17 cellular contexts compared by ENCODE assay signal in the genomic region with DNA sequence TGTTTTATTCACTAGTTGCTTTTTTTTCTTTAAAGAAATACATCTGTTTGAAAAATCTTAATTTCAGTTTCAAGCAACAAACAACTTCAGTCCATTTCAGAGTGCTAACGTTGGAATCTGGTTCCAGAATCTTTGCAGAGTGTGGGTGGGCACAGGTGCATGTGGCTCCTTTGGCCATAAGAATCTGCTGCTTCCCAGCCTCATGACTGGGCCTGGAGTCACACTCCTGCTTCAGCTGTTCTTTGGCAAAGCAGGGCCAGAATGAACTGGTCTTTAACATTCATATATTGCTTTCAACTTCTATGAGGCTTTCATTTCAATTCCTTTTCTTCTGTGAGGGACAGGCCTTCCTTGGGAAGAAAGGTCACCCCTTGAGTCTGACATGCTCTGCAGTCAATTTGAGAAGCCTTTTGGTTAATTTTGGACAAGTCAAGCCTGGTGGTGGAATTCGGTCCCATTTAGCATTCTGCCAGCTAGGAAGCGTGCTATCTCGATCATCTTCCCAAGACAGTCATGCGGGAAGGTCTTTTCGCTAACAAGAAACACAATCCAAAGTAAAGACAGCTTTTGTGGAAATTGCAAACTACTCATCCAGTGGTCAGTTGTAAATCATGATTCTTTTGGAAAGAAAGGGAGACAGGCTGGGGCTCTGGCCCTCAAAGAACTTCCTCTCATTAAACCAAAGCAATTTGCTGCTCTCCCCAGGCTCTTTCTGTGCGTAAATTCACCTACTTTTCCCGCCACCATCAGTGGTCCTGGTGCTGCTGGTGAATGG. TPM values are rescaled to one million over a fixed set of nuclear protein-coding genes. Genes with fewer than 3 reads are reported as not detected.
DNase-seq lines count a peak whose midpoint lies in the region; ATAC-seq and TF ChIP-seq lines count a peak whose summit lies in the region.
"Had no signal": no experiment of that assay in that cellular context is flagged by ENCODE, and none has a peak within 500 bp of the region (broad histone marks: within the 10 kb centered on the region; RNA-seq: fewer than 3 reads in every experiment).

No MANE protein-coding gene starts in this region.

- H3K36me3 Mint-ChIP-seq in Caco-2 (ENCODE audit: insufficient read depth, unreplicated experiment) = peaks cover 71% of the 10 kb centered on the region
- H3K36me3 Mint-ChIP-seq in activated T-helper 1 cell treated with anti-CD3 and anti-CD28 coated beads, Interleukin-12 subunit alpha, Interleukin-12 subunit beta, Interleukin-2, Interleukin-4 antibody, amounts not matched to agents 30 ng/mL and 10 ng/mL and 1 ng/mL, durations not matched to agents 14 hours and 24 hours and 36 hours (ENCODE audit: low read depth) = no peaks in the 10 kb centered on the region

- H3K4me3 Mint-ChIP-seq in Caco-2 (ENCODE audit: unreplicated experiment) = no peak overlapping the region
- no peak overlapping the region for H3K4me3 Mint-ChIP-seq in activated T-helper 1 cell treated with anti-CD3 and anti-CD28 coated beads, Interleukin-12 subunit alpha, Interleukin-12 subunit beta, Interleukin-2, Interleukin-4 antibody, amounts not matched to agents 30 ng/mL and 10 ng/mL and 1 ng/mL, durations not matched to agents 14 hours and 24 hours and 36 hours

- CTCF ChIA-PET in Caco-2 (lab: Charles Lee) = no interaction called here

- ATAC-seq in body of pancreas = no peak

- no peaks in the 10 kb centered on the region for H3K79me2 ChIP-seq in Karpas-422 (ENCODE audit: low read length)

- H3K27ac Mint-ChIP-seq in Caco-2 (ENCODE audit: unreplicated experiment) = peak overlapping the region; percentile 46
- no peak overlapping the region for H3K27ac Mint-ChIP-seq in activated T-helper 1 cell treated with anti-CD3 and anti-CD28 coated beads, Interleukin-12 subunit alpha, Interleukin-12 subunit beta, Interleukin-2, Interleukin-4 antibody, amounts not matched to agents 30 ng/mL and 10 ng/mL and 1 ng/mL, durations not matched to agents 14 hours and 24 hours and 36 hours

- H2AFZ ChIP-seq in Karpas-422 (ENCODE audit: low read length) = no peak overlapping the region

- H3K27me3 Mint-ChIP-seq in Caco-2 (ENCODE audit: insufficient read depth, unreplicated experiment) = no peaks in the 10 kb centered on the region
- peaks cover 3% of the 10 kb centered on the region for H3K27me3 Mint-ChIP-seq in activated T-helper 1 cell treated with anti-CD3 and anti-CD28 coated beads, Interleukin-12 subunit alpha, Interleukin-12 subunit beta, Interleukin-2, Interleukin-4 antibody, amounts not matched to agents 30 ng/mL and 10 ng/mL and 1 ng/mL, durations not matched to agents 14 hours and 24 hours and 36 hours (ENCODE audit: insufficient read depth)

- no TSS peak for BruUV-seq in Caco-2 (replicated peaks; lab: Mats Ljungman, UMichigan)

- no peak overlapping the region for H3K4me2 ChIP-seq in Karpas-422 (ENCODE audit: low read depth, low read length, poor library complexity, severe bottlenecking)

- no peaks in the 10 kb centered on the region for H3K9me3 Mint-ChIP-seq in Caco-2 (ENCODE audit: unreplicated experiment)
- H3K9me3 Mint-ChIP-seq in activated T-helper 1 cell treated with anti-CD3 and anti-CD28 coated beads, Interleukin-12 subunit alpha, Interleukin-12 subunit beta, Interleukin-2, Interleukin-4 antibody, amounts not matched to agents 30 ng/mL and 10 ng/mL and 1 ng/mL, durations not matched to agents 14 hours and 24 hours and 36 hours = no peaks in the 10 kb centered on the region

- WGBS in body of pancreas, 2 donors = 88 to 89% methylated on average over 8 of the region's 8 CpGs

- peak overlapping the region in 3 of 4 donors; percentile 52 to 76 (median 62) for H3K27ac ChIP-seq in body of pancreas
- peak overlapping the region; percentile 89 for H3K27ac ChIP-seq in layer of hippocampus (ENCODE audit: low read depth, low read length)
- H3K27ac ChIP-seq in Karpas-422 (ENCODE audit: low read length) = no peak overlapping the region
- H3K27ac ChIP-seq: RWPE1 had no signal

- no peak for TF ChIP-seq POLR2A in body of pancreas (IDR thresholded peaks at IDR 0.05)

- intact Hi-C loops in Caco-2 (cut with micrococcal nuclease; ENCODE audit: unreplicated experiment) = no loop called here
- intact Hi-C loops in body of pancreas (cut with DNase I) = no loop called here
- intact Hi-C loops in activated T-helper 1 cell treated with anti-CD3 and anti-CD28 coated beads, Interleukin-12 subunit alpha, Interleukin-12 subunit beta, Interleukin-2, Interleukin-4 antibody, amounts not matched to agents 30 ng/mL and 10 ng/mL and 1 ng/mL, durations not matched to agents 14 hours and 24 hours and 36 hours (cut with micrococcal nuclease) = no loop called here

- H3K27me3 ChIP-seq in Caco-2 (replicated peaks; ENCODE audit: control insufficient read depth, insufficient read depth, low read length) (no peaks in the 10 kb centered on the region), body of pancreas (no peaks in the 10 kb centered on the region), layer of hippocampus (ENCODE audit: control insufficient read depth, insufficient read depth, low read length) (no peaks in the 10 kb centered on the region), Karpas-422 (ENCODE audit: low read length) (no peaks in the 10 kb centered on the region)

- H3K9me3 ChIP-seq in Caco-2 = no peaks in the 10 kb centered on the region
- no peaks in the 10 kb centered on the region for H3K9me3 ChIP-seq in body of pancreas
- H3K9me3 ChIP-seq in Karpas-422 (ENCODE audit: low read length) = no peaks in the 10 kb centered on the region

- POLR2A ChIA-PET in Caco-2 (lab: Charles Lee) = no interaction called here

- peaks cover 43% of the 10 kb centered on the region for H3K4me1 Mint-ChIP-seq in Caco-2 (ENCODE audit: low read depth, unreplicated experiment)
- H3K4me1 Mint-ChIP-seq in activated T-helper 1 cell treated with anti-CD3 and anti-CD28 coated beads, Interleukin-12 subunit alpha, Interleukin-12 subunit beta, Interleukin-2, Interleukin-4 antibody, amounts not matched to agents 30 ng/mL and 10 ng/mL and 1 ng/mL, durations not matched to agents 14 hours and 24 hours and 36 hours (ENCODE audit: low read depth) = no peaks in the 10 kb centered on the region

- H3K36me3 ChIP-seq in Caco-2 (ENCODE audit: control insufficient read depth, insufficient read depth, low read length) (no peaks in the 10 kb centered on the region), body of pancreas (replicated peaks in 1 of 2; ENCODE audit: insufficient read depth in 1 of 2, low read depth in 2 of 2) (no peaks in the 10 kb centered on the region), Karpas-422 (ENCODE audit: insufficient read depth, low read length) (no peaks in the 10 kb centered on the region)

- no peaks in the 10 kb centered on the region for H4K20me1 ChIP-seq in Karpas-422 (ENCODE audit: insufficient read depth, low read depth, low read length)

- H3K4me3 ChIP-seq in Caco-2 (ENCODE audit: low read depth, low read length) (no peak overlapping the region), body of pancreas (no peak overlapping the region), Karpas-422 (ENCODE audit: low read length) (no peak overlapping the region)

- H3K4me1 ChIP-seq in Caco-2 (peaks cover 71% of the 10 kb centered on the region), body of pancreas (peaks cover 9% of the 10 kb centered on the region), Karpas-422 (ENCODE audit: low read length) (no peaks in the 10 kb centered on the region)

- DNase-seq in Caco-2 (no peak), body of pancreas (no peak), pons (ENCODE audit: low spot score) (peak; percentile 49), NCI-H2029 treated with DMSO at 0.1 percent for 48 hours (lab: John Stamatoyannopoulos, UW) (no peak), Karpas-422 (no peak), NCI-H446 (lab: John Stamatoyannopoulos, UW) (no peak)
- no peak for DNase-seq in activated T-helper 1 cell treated with anti-CD3 and anti-CD28 coated beads, Interleukin-12 subunit alpha, Interleukin-12 subunit beta, Interleukin-2, Interleukin-4 antibody, amounts not matched to agents 30 ng/mL and 10 ng/mL and 1 ng/mL, durations not matched to agents 14 hours and 24 hours and 36 hours (ENCODE audit: low spot score)
- DNase-seq: DMS 273 treated with DMSO at 0.1 percent for 48 hours, H7, MM.1S, NCI-H1092 treated with DMSO at 0.1 percent for 48 hours, NCI-H1694, NCI-H345, NCI-H69 had no signal

- H3K9ac ChIP-seq in Karpas-422 (ENCODE audit: low read length) = no peak overlapping the region

- TF ChIP-seq CTCF in Caco-2 (IDR thresholded peaks at IDR 0.05; ENCODE audit: insufficient read depth in 1 of 2, low read depth in 1 of 2, low read length in 1 of 2, severe bottlenecking in 1 of 2, unreplicated experiment in 1 of 2) (no peak), body of pancreas (IDR thresholded peaks at IDR 0.05) (no peak)

- no peaks in the 10 kb centered on the region for H3K9me2 ChIP-seq in Karpas-422 (replicated peaks; ENCODE audit: insufficient read depth, low read length)

RNA-seq across cellular contexts. Expression of a gene that starts 55.2 kb away (rescaled TPM):
- total RNA-seq in Caco-2 (2022) = 178 and 195 TPM in 2 replicates
- total RNA-seq in body of pancreas = 10 to 100 TPM; 11.2 to 18.5 TPM
- not detected in 2 replicates for total RNA-seq in activated T-helper 1 cell treated with anti-CD3 and anti-CD28 coated beads, Interleukin-12 subunit alpha, Interleukin-12 subunit beta, Interleukin-2, Interleukin-4 antibody, amounts not matched to agents 30 ng/mL and 10 ng/mL and 1 ng/mL, durations not matched to agents 14 hours and 24 hours and 36 hours
- total RNA-seq in Karpas-422 (2014; rRNA removed; shearing (Covaris generic); ENCODE audit: low replicate concordance) = not detected in 2 replicates
- total RNA-seq: A172 had no signal

Comparison
In these comparisons a context has a peak if more than half of its experiments do, and no peak if none do; other contexts are left out.
1. RNA of a gene that starts 55.2 kb away (total RNA-seq): 178 to 195 TPM in Caco-2 and 11.2 to 18.5 TPM in body of pancreas; not detected in activated T-helper 1 cell treated with anti-CD3 and anti-CD28 coated beads, Interleukin-12 subunit alpha, Interleukin-12 subunit beta, Interleukin-2, Interleukin-4 antibody, amounts not matched to agents 30 ng/mL and 10 ng/mL and 1 ng/mL, durations not matched to agents 14 hours and 24 hours and 36 hours and not detected in Karpas-422; every median in the first group is over 10 times any median in the second.